ENCODE assay signal across 22 cellular contexts in genomic region chr10:87916515-87916914, GRCh38. TPM values are rescaled to one million over a fixed set of nuclear protein-coding genes. Genes with fewer than 3 reads are reported as not detected.
DNase-seq lines count a peak whose midpoint lies in the region; ATAC-seq, FAIRE-seq and TF ChIP-seq lines count a peak whose summit lies in the region.
"Had no signal": no experiment of that assay in that cellular context is flagged by ENCODE, and none has a peak within 500 bp of the region (broad histone marks: within the 10 kb centered on the region; RNA-seq: fewer than 3 reads in every experiment).

No MANE protein-coding gene starts in this region.

- H3K4me1 Mint-ChIP-seq in activated naive CD4-positive, alpha-beta T cell treated with anti-CD3 and anti-CD28 coated beads, Interleukin-2, amount 50 U/mL, for 24 hours = peaks cover 64% of the 10 kb centered on the region
- peaks cover 33% of the 10 kb centered on the region for H3K4me1 Mint-ChIP-seq in mesothelial cell of epicardium
- H3K4me1 Mint-ChIP-seq in activated T-helper 2 cell treated with anti-CD3 and anti-CD28 coated beads, Interferon-gamma antibody, Interleukin-2, Interleukin-4, amounts not matched to agents 10 μg/mL and 5 μg/mL and 100 μg/mL, durations not matched to agents 14 hours and 24 hours and 36 hours (ENCODE audit: low read depth) = peaks cover 39% of the 10 kb centered on the region

- TF ChIP-seq EP300 in K562 (IDR thresholded peaks at IDR 0.05; ENCODE audit: low read length) = no peak

- H3K4me3 ChIP-seq in K562 (no peak overlapping the region), tibial artery (no peak overlapping the region)
- H3K4me3 ChIP-seq: hepatocyte had no signal

- FAIRE-seq in K562 (lab: Jason Lieb, UNC) = no peak
- FAIRE-seq: kidney had no signal

- H3K4me3 Mint-ChIP-seq in activated naive CD4-positive, alpha-beta T cell treated with anti-CD3 and anti-CD28 coated beads, Interleukin-2, amount 50 U/mL, for 24 hours = peak overlapping the region; percentile 16
- H3K4me3 Mint-ChIP-seq in mesothelial cell of epicardium = no peak overlapping the region
- H3K4me3 Mint-ChIP-seq in activated T-helper 2 cell treated with anti-CD3 and anti-CD28 coated beads, Interferon-gamma antibody, Interleukin-2, Interleukin-4, amounts not matched to agents 10 μg/mL and 5 μg/mL and 100 μg/mL, durations not matched to agents 14 hours and 24 hours and 36 hours (ENCODE audit: low read depth) = no peak overlapping the region
- H3K4me3 Mint-ChIP-seq: activated CD4-positive, alpha-beta memory T cell treated with anti-CD3 and anti-CD28 coated beads for 36 hours; type B pancreatic cell had no signal

- CTCF ChIA-PET in K562 (lab: Yijun Ruan, JAX; ENCODE audit: low intra/inter-chr PET ratio) = no interaction called here

- H3K4me2 ChIP-seq in K562 (ENCODE audit: insufficient read depth, low read length) = no peak overlapping the region

- H3K27ac ChIP-seq in K562 (ENCODE audit: extremely low read depth, low read depth, low read length) (no peak overlapping the region; the same call in 2 of the 3 replicates), tibial artery (peak overlapping the region; percentile 0 to 7)
- H3K27ac ChIP-seq: hepatocyte, VCaP had no signal

- H3K9me1 ChIP-seq in K562 (ENCODE audit: control insufficient read depth, insufficient read depth, low read length) = no peaks in the 10 kb centered on the region

- peaks cover 20% of the 10 kb centered on the region for H3K9me3 Mint-ChIP-seq in activated naive CD4-positive, alpha-beta T cell treated with anti-CD3 and anti-CD28 coated beads, Interleukin-2, amount 50 U/mL, for 24 hours
- peaks cover 25% of the 10 kb centered on the region for H3K9me3 Mint-ChIP-seq in mesothelial cell of epicardium
- peaks cover 27% of the 10 kb centered on the region for H3K9me3 Mint-ChIP-seq in activated T-helper 2 cell treated with anti-CD3 and anti-CD28 coated beads, Interferon-gamma antibody, Interleukin-2, Interleukin-4, amounts not matched to agents 10 μg/mL and 5 μg/mL and 100 μg/mL, durations not matched to agents 14 hours and 24 hours and 36 hours

- WGBS in K562 (ENCODE audit: insufficient coverage, low coverage, missing lambda C conversion rate) = 5% methylated on average over 3 of the region's 3 CpGs

- H3K9ac ChIP-seq in K562 (ENCODE audit: insufficient read depth in 1 of 2, low read depth in 2 of 2, low read length in 2 of 2) = no peak overlapping the region

- H3K27me3 ChIP-seq in K562 (ENCODE audit: control insufficient read depth in 2 of 2, insufficient read depth in 2 of 2, low read length in 2 of 2) (no peaks in the 10 kb centered on the region), tibial artery (no peaks in the 10 kb centered on the region)
- H3K27me3 ChIP-seq: hepatocyte had no signal

- BruUV-seq in K562 (replicated peaks; lab: Mats Ljungman, UMichigan) = no TSS peak

- intact Hi-C loops in K562 (cut with micrococcal nuclease) = no loop called here
- intact Hi-C loops in tibial artery (cut with DNase I; ENCODE audit: low total_unique reads) = no loop called here
- intact Hi-C loops in activated T-helper 2 cell treated with anti-CD3 and anti-CD28 coated beads, Interferon-gamma antibody, Interleukin-2, Interleukin-4, amounts not matched to agents 10 μg/mL and 5 μg/mL and 100 μg/mL, durations not matched to agents 14 hours and 24 hours and 36 hours (cut with micrococcal nuclease) = no loop called here
- intact Hi-C loops in sciatic nerve (cut with DNase I) = no loop called here

- POLR2A ChIA-PET in K562 (lab: Yijun Ruan, JAX) = no interaction called here

- peaks cover 88% of the 10 kb centered on the region for H3K79me2 ChIP-seq in K562 (ENCODE audit: control insufficient read depth, insufficient read depth, low read length)

- no peaks in the 10 kb centered on the region for H4K20me1 ChIP-seq in K562 (replicated peaks; ENCODE audit: control insufficient read depth, insufficient read depth, low read length)

- peaks cover 3% of the 10 kb centered on the region; the same call in 1 of the 2 replicates for H3K9me3 ChIP-seq in K562 (replicated peaks; ENCODE audit: control insufficient read depth, insufficient read depth, low read depth, low read length)
- peaks cover 0 to 15% (median 4%) of the 10 kb centered on the region in 3 donors for H3K9me3 ChIP-seq in tibial artery

- H3K36me3 Mint-ChIP-seq in activated naive CD4-positive, alpha-beta T cell treated with anti-CD3 and anti-CD28 coated beads, Interleukin-2, amount 50 U/mL, for 24 hours = peaks cover 31% of the 10 kb centered on the region
- peaks cover 34% of the 10 kb centered on the region for H3K36me3 Mint-ChIP-seq in mesothelial cell of epicardium
- H3K36me3 Mint-ChIP-seq in activated T-helper 2 cell treated with anti-CD3 and anti-CD28 coated beads, Interferon-gamma antibody, Interleukin-2, Interleukin-4, amounts not matched to agents 10 μg/mL and 5 μg/mL and 100 μg/mL, durations not matched to agents 14 hours and 24 hours and 36 hours (ENCODE audit: low read depth) = peaks cover 70% of the 10 kb centered on the region

- no peak overlapping the region for H3K27ac Mint-ChIP-seq in activated naive CD4-positive, alpha-beta T cell treated with anti-CD3 and anti-CD28 coated beads, Interleukin-2, amount 50 U/mL, for 24 hours
- H3K27ac Mint-ChIP-seq in mesothelial cell of epicardium = peak overlapping the region; percentile 14
- no peak overlapping the region for H3K27ac Mint-ChIP-seq in activated T-helper 2 cell treated with anti-CD3 and anti-CD28 coated beads, Interferon-gamma antibody, Interleukin-2, Interleukin-4, amounts not matched to agents 10 μg/mL and 5 μg/mL and 100 μg/mL, durations not matched to agents 14 hours and 24 hours and 36 hours
- H3K27ac Mint-ChIP-seq: activated CD4-positive, alpha-beta memory T cell treated with anti-CD3 and anti-CD28 coated beads for 36 hours; type B pancreatic cell had no signal

- no peak overlapping the region for H2AFZ ChIP-seq in K562 (ENCODE audit: low read depth, low read length)
- H2AFZ ChIP-seq: hepatocyte had no signal

- TF ChIP-seq POLR2A in K562 (conservative IDR thresholded peaks at IDR 0.05) = no peak

- ATAC-seq in K562 (peak; percentile 83), sciatic nerve (no peak)
- ATAC-seq: T-cell had no signal

- TF ChIP-seq RAD21 in K562 (CRISPR knock-in tag; conservative IDR thresholded peaks at IDR 0.05 in 1 of 2, IDR thresholded peaks at IDR 0.05 in 1 of 2) = no peak

- in situ Hi-C loops in K562 (cut with MboI) = no loop called here

- TF ChIP-seq CTCF in K562 (IDR thresholded peaks at IDR 0.05 in 2 of 3, conservative IDR thresholded peaks at IDR 0.05 in 1 of 3; ENCODE audit: insufficient read depth in 2 of 3, low read depth in 1 of 3, low read length in 3 of 3) (no peak), mesothelial cell of epicardium (IDR thresholded peaks at IDR 0.05; ENCODE audit: unreplicated experiment) (no peak), tibial artery (IDR thresholded peaks at IDR 0.05) (no peak)

- H3K27me3 Mint-ChIP-seq in activated naive CD4-positive, alpha-beta T cell treated with anti-CD3 and anti-CD28 coated beads, Interleukin-2, amount 50 U/mL, for 24 hours = no peaks in the 10 kb centered on the region
- H3K27me3 Mint-ChIP-seq in mesothelial cell of epicardium (ENCODE audit: low read depth) = no peaks in the 10 kb centered on the region
- no peaks in the 10 kb centered on the region for H3K27me3 Mint-ChIP-seq in activated T-helper 2 cell treated with anti-CD3 and anti-CD28 coated beads, Interferon-gamma antibody, Interleukin-2, Interleukin-4, amounts not matched to agents 10 μg/mL and 5 μg/mL and 100 μg/mL, durations not matched to agents 14 hours and 24 hours and 36 hours (ENCODE audit: low read depth)
- H3K27me3 Mint-ChIP-seq: activated CD4-positive, alpha-beta memory T cell treated with anti-CD3 and anti-CD28 coated beads for 36 hours; T-cell; type B pancreatic cell had no signal

- peaks cover 7% of the 10 kb centered on the region; the same call in 1 of the 3 replicates for H3K36me3 ChIP-seq in K562 (ENCODE audit: control insufficient read depth, insufficient read depth, low read length)
- peaks cover 18 to 21% (median 19%) of the 10 kb centered on the region in 3 donors for H3K36me3 ChIP-seq in tibial artery

- no peak for DNase-seq in activated naive CD4-positive, alpha-beta T cell (lab: John Stamatoyannopoulos, UW)
- DNase-seq in K562 (ENCODE audit: extremely low read depth in 1 of 4, low spot score in 3 of 4) (peak in 2 of 4 experiments; percentile 6 to 22), mesothelial cell of epicardium (ENCODE audit: low spot score in 2 of 2, unreplicated experiment in 2 of 2) (no peak), tibial artery (no peak), NCI-H446 treated with DMSO at 0.1 percent for 48 hours (lab: John Stamatoyannopoulos, UW) (no peak), sciatic nerve (ENCODE audit: low spot score) (no peak)
- no peak for DNase-seq in activated T-helper 2 cell treated with anti-CD3 and anti-CD28 coated beads, Interferon-gamma antibody, Interleukin-2, Interleukin-4, amounts not matched to agents 10 μg/mL and 5 μg/mL and 100 μg/mL, durations not matched to agents 14 hours and 24 hours and 36 hours (ENCODE audit: low spot score)
- DNase-seq: activated CD4-positive, alpha-beta memory T cell treated with anti-CD3 and anti-CD28 coated beads for 36 hours; activated T-cell treated with anti-CD3 and anti-CD28 coated beads, Interleukin-2, amount 50 U/mL, for 48 hours; C1 segment of cervical spinal cord; cerebellar nuclear complex; DMS53; kidney; MM.1S; NCI-H187 treated with DMSO at 0.1 percent for 48 hours; NCI-H345; NK-92 treated with Interleukin-12 subunit alpha and Interleukin-12 subunit beta, amount 100 ng/mL, for 24 hours; T-cell had no signal

- peaks cover 0 to 3% of the 10 kb centered on the region in 2 experiments; a peak in 1 of 5 replicates for H3K4me1 ChIP-seq in K562 (replicated peaks in 1 of 2; ENCODE audit: control insufficient read depth in 2 of 2, insufficient read depth in 2 of 2, low read length in 2 of 2)
- H3K4me1 ChIP-seq in tibial artery = peaks cover 0 to 60% (median 12%) of the 10 kb centered on the region in 4 donors

RNA-seq across cellular contexts. Expression of gene PTEN, which starts 53.1 kb away (rescaled TPM):
- 26.5 and 143 TPM in 2 replicates for total RNA-seq in K562 (2011; cell fraction: chromatin; rRNA removed; ENCODE audit: low replicate concordance)
- 16.0 and 23.8 TPM in 2 replicates for total RNA-seq in K562 (2011; cell fraction: nucleolus; rRNA removed)
- 61.3 and 94.4 TPM in 2 replicates for total RNA-seq in K562 (2011; cell fraction: nucleoplasm; rRNA removed)
- 16.9 and 22.2 TPM in 2 replicates for total RNA-seq in K562 (2014; rRNA removed)
- 56.9 and 58.5 TPM in 2 replicates for total RNA-seq in K562 (2014; rRNA removed; fragmentation: Illumina TruSeq; extraction: Trizol)
- 52.7 and 56.4 TPM in 2 replicates for total RNA-seq in K562 (2015; rRNA removed; fragmentation: Illumina TruSeq; extraction: Trizol)
- total RNA-seq in K562 (2021) = 25.0 and 28.4 TPM in 2 replicates
- polyA plus RNA-seq in K562 (2011; rRNA removed) = 24.2 and 25.0 TPM in 2 replicates
- polyA plus RNA-seq in K562 (2011; cell fraction: cytosol; rRNA removed) = 3.4 and 4.9 TPM in 2 replicates
- 12.9 and 20.9 TPM in 2 replicates for polyA plus RNA-seq in K562 (2011; cell fraction: nucleus; rRNA removed)
- polyA plus RNA-seq in K562 (2012) = 17.3 and 29.7 TPM in 2 replicates
- polyA plus RNA-seq in K562 (2014; fragmentation: Illumina TruSeq; extraction: Trizol) = 15.6 and 15.7 TPM in 2 replicates
- 10 to 100 TPM in 1 of 2 experiments, 1 to 10 TPM in 1; 8.4 to 12.8 TPM for polyA plus RNA-seq in K562 (2014; fragmentation: Nextera tagmentation; extraction: Ambion mirVana)
- polyA plus RNA-seq in K562 (2014; rRNA removed) = 13.1 and 18.5 TPM in 2 replicates
- polyA minus RNA-seq in K562 (2011; rRNA and poly(A)+ RNA removed) = 78.7 and 109 TPM in 2 replicates
- polyA minus RNA-seq in K562 (2011; cell fraction: cytosol; rRNA and poly(A)+ RNA removed) = 24.5 and 44.1 TPM in 2 replicates
- polyA minus RNA-seq in K562 (2011; cell fraction: nucleus; rRNA and poly(A)+ RNA removed) = 54.4 and 127 TPM in 2 replicates
- total RNA-seq in mesothelial cell of epicardium = 72.7 to 77.9 TPM (median 72.7 TPM) in 3 replicates
- 48.5 and 53.5 TPM in 2 replicates for total RNA-seq in activated T-helper 2 cell treated with anti-CD3 and anti-CD28 coated beads, Interferon-gamma antibody, Interleukin-2, Interleukin-4, amounts not matched to agents 10 μg/mL and 5 μg/mL and 100 μg/mL, durations not matched to agents 14 hours and 24 hours and 36 hours
- 139 TPM for total RNA-seq in sciatic nerve

RNA-seq across cellular contexts. Expression of gene KLLN, which starts 53.2 kb away (rescaled TPM):
- total RNA-seq in K562 (2011; cell fraction: chromatin; rRNA removed; ENCODE audit: low replicate concordance) = 0.42 and 0.51 TPM in 2 replicates
- 0.39 and 0.50 TPM in 2 replicates for total RNA-seq in K562 (2011; cell fraction: nucleolus; rRNA removed)
- 0.37 and 0.84 TPM in 2 replicates for total RNA-seq in K562 (2011; cell fraction: nucleoplasm; rRNA removed)
- total RNA-seq in K562 (2014; rRNA removed) (0.09 and 0.41 TPM in 2 replicates), K562 (2014; rRNA removed; fragmentation: Illumina TruSeq; extraction: Trizol) (0.22 and 0.29 TPM in 2 replicates), K562 (2015; rRNA removed; fragmentation: Illumina TruSeq; extraction: Trizol) (0.25 and 0.34 TPM in 2 replicates), K562 (2021) (0.25 and 0.40 TPM in 2 replicates), mesothelial cell of epicardium (1.1 to 1.2 TPM (median 1.2 TPM) in 3 replicates), sciatic nerve (0.98 TPM)
- polyA plus RNA-seq in K562 (2011; rRNA removed) (0.07 and 0.08 TPM in 2 replicates), K562 (2014; fragmentation: Illumina TruSeq; extraction: Trizol) (0.22 and 0.29 TPM in 2 replicates), K562 (2014; fragmentation: Nextera tagmentation; extraction: Ambion mirVana) (under 1 TPM; 0.29 to 0.35 TPM), K562 (2014; rRNA removed) (0.08 and 0.32 TPM in 2 replicates)
- 0.10 and 0.12 TPM in 2 replicates for polyA plus RNA-seq in K562 (2011; cell fraction: cytosol; rRNA removed)
- 0.07 and 0.08 TPM in 2 replicates for polyA plus RNA-seq in K562 (2011; cell fraction: nucleus; rRNA removed)
- 0.21 and 0.44 TPM in 2 replicates for polyA plus RNA-seq in K562 (2012)
- 0.18 and 0.24 TPM in 2 replicates for polyA minus RNA-seq in K562 (2011; rRNA and poly(A)+ RNA removed)
- not detected in 2 replicates for polyA minus RNA-seq in K562 (2011; cell fraction: cytosol; rRNA and poly(A)+ RNA removed)
- 0.54 and 0.89 TPM in 2 replicates for polyA minus RNA-seq in K562 (2011; cell fraction: nucleus; rRNA and poly(A)+ RNA removed)
- total RNA-seq in activated T-helper 2 cell treated with anti-CD3 and anti-CD28 coated beads, Interferon-gamma antibody, Interleukin-2, Interleukin-4, amounts not matched to agents 10 μg/mL and 5 μg/mL and 100 μg/mL, durations not matched to agents 14 hours and 24 hours and 36 hours = 0.55 and 0.64 TPM in 2 replicates
